In genomic region chr10:43871004-43871439, GRCh38 we compare ENCODE assay signal across 24 cellular contexts.
A peak's percentile ranks its signal among the peaks of the same experiment; 100 is the strongest.
DNase-seq lines count a peak whose midpoint lies in the region; ATAC-seq lines count a peak whose summit lies in the region.
"Had no signal": no experiment of that assay in that cellular context is flagged by ENCODE, and none has a peak within 500 bp of the region (broad histone marks: within the 10 kb centered on the region; RNA-seq: fewer than 3 reads in every experiment).

No MANE protein-coding gene starts in this region.

- no peaks in the 10 kb centered on the region for H3K27me3 Mint-ChIP-seq in stimulated activated naive CD8-positive, alpha-beta T cell treated with anti-CD3 and anti-CD28 coated beads, Interleukin-15, amount 100 ng/mL, for 72 hours
- H3K27me3 Mint-ChIP-seq: activated B cell treated with CpG ODN at 0.5 μM for 24 hours had no signal

- DNase-seq in stimulated activated naive CD8-positive, alpha-beta T cell treated with anti-CD3 and anti-CD28 coated beads, Interleukin-15, amount 100 ng/mL, for 72 hours, result no peak
- DNase-seq in stimulated activated naive CD8-positive, alpha-beta T cell treated with anti-CD3 and anti-CD28 coated beads, Interleukin-15, Interleukin-2, amounts not matched to agents 100 U/mL and 50 U/mL, for 24 hours, result no peak
- DNase-seq in left cardiac atrium, result no peak
- peak; percentile 21 for DNase-seq in pons (ENCODE audit: low spot score)
- DNase-seq in cerebellar cortex (ENCODE audit: low spot score), result no peak
- no peak for DNase-seq in cortex of kidney (lab: John Stamatoyannopoulos, UW)
- DNase-seq: activated B cell treated with CpG ODN at 0.5 μM for 24 hours; activated CD4-positive, alpha-beta T cell treated with anti-CD3 and anti-CD28 coated beads, Interleukin-2, amount 50 U/mL, for 4 hours; activated naive CD8-positive, alpha-beta T cell treated with anti-CD3 and anti-CD28 coated beads, Interleukin-2, amount 10 ng/mL, durations not matched to agents 7 days and 5 days; Caco-2; effector memory CD4-positive, alpha-beta T cell; GM23248; Kasumi-1; kidney glomerular epithelial cell; NCI-H2081; NCI-H524; RPMI8226; small intestine; stimulated activated CD4-positive, alpha-beta T cell treated with anti-CD3 and anti-CD28 coated beads, Interleukin-2, amount 100 ng/mL, for 24 hours; stimulated activated naive CD4-positive, alpha-beta T cell treated with Interleukin-2 at 50 U/mL for 16 hours had no signal

- peak overlapping the region in 1 of 2 donors; percentile 15 for H3K27ac Mint-ChIP-seq in stimulated activated naive CD8-positive, alpha-beta T cell treated with anti-CD3 and anti-CD28 coated beads, Interleukin-15, amount 100 ng/mL, for 72 hours
- H3K27ac Mint-ChIP-seq: activated B cell treated with CpG ODN at 0.5 μM for 24 hours; activated naive CD8-positive, alpha-beta T cell treated with anti-CD3 and anti-CD28 coated beads, Interleukin-2, amount 10 ng/mL, durations not matched to agents 7 days and 5 days; natural killer cell treated with Interleukin-12 subunit alpha and Interleukin-12 subunit beta and Interleukin-15 and Interleukin-18, amount 100 ng/mL, for 72 hours had no signal

- intact Hi-C loops in left cardiac atrium (cut with DNase I), result no loop called here

- ATAC-seq in stimulated activated naive CD8-positive, alpha-beta T cell treated with anti-CD3 and anti-CD28 coated beads, Interleukin-15, amount 100 ng/mL, for 72 hours, result peak; percentile 26
- ATAC-seq in stimulated activated naive CD8-positive, alpha-beta T cell treated with anti-CD3 and anti-CD28 coated beads, Interleukin-15, Interleukin-2, amounts not matched to agents 100 U/mL and 50 U/mL, for 24 hours, result no peak
- peak; percentile 60 to 72 for ATAC-seq in left cardiac atrium
- ATAC-seq in HG02884 (IDR thresholded peaks at IDR 0.05; ENCODE audit: unreplicated experiment), result no peak
- no peak for ATAC-seq in GM18868 (IDR thresholded peaks at IDR 0.05; ENCODE audit: unreplicated experiment)
- ATAC-seq: A549; natural killer cell treated with Interleukin-12 subunit alpha and Interleukin-12 subunit beta and Interleukin-15 and Interleukin-18, amount 100 ng/mL, for 72 hours had no signal

- no peaks in the 10 kb centered on the region for H3K4me1 Mint-ChIP-seq in stimulated activated naive CD8-positive, alpha-beta T cell treated with anti-CD3 and anti-CD28 coated beads, Interleukin-15, amount 100 ng/mL, for 72 hours
- H3K4me1 Mint-ChIP-seq: activated B cell treated with CpG ODN at 0.5 μM for 24 hours had no signal

- no peak overlapping the region for H3K4me3 Mint-ChIP-seq in stimulated activated naive CD8-positive, alpha-beta T cell treated with anti-CD3 and anti-CD28 coated beads, Interleukin-15, amount 100 ng/mL, for 72 hours
- H3K4me3 Mint-ChIP-seq: activated B cell treated with CpG ODN at 0.5 μM for 24 hours; activated naive CD8-positive, alpha-beta T cell treated with anti-CD3 and anti-CD28 coated beads, Interleukin-2, amount 10 ng/mL, durations not matched to agents 7 days and 5 days; natural killer cell treated with Interleukin-12 subunit alpha and Interleukin-12 subunit beta and Interleukin-15 and Interleukin-18, amount 100 ng/mL, for 72 hours had no signal

- H3K9me3 Mint-ChIP-seq in stimulated activated naive CD8-positive, alpha-beta T cell treated with anti-CD3 and anti-CD28 coated beads, Interleukin-15, amount 100 ng/mL, for 72 hours, result no peaks in the 10 kb centered on the region
- H3K9me3 Mint-ChIP-seq: activated B cell treated with CpG ODN at 0.5 μM for 24 hours; activated naive CD8-positive, alpha-beta T cell treated with anti-CD3 and anti-CD28 coated beads, Interleukin-2, amount 10 ng/mL, durations not matched to agents 7 days and 5 days; natural killer cell treated with Interleukin-12 subunit alpha and Interleukin-12 subunit beta and Interleukin-15 and Interleukin-18, amount 100 ng/mL, for 72 hours had no signal

Comparison
In these comparisons a context has a peak if more than half of its experiments do, and no peak if none do; other contexts are left out.
1. ATAC-seq: peak in stimulated activated naive CD8-positive, alpha-beta T cell treated with anti-CD3 and anti-CD28 coated beads, Interleukin-15, amount 100 ng/mL, for 72 hours (single experiment) and left cardiac atrium (2 of 2); none in stimulated activated naive CD8-positive, alpha-beta T cell treated with anti-CD3 and anti-CD28 coated beads, Interleukin-15, Interleukin-2, amounts not matched to agents 100 U/mL and 50 U/mL, for 24 hours (single experiment), HG02884 (single experiment) and GM18868 (single experiment).